23 cellular contexts compared by ENCODE assay signal in the genomic region with DNA sequence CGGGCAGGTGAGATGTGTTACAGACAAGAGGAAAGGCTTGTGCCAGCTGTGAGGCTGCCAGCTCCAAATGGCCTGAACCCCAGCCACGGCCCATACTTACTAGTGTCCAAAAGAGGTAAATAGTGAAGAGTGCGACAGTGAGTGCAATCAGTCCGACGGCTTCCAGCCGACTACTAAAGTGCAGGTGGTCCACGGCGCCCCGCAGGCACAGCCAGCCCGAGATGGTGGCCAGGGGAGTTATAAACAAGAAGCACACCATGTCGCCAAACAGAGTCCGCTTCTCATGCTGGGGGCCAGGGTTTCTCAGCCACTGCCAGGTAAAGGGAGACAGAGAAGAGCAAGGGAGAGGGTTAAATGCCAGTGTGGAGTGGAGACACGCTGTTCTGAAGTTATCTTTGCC.
"Had no signal": no experiment of that assay in that cellular context is flagged by ENCODE, and none has a peak within 500 bp of the region (broad histone marks: within the 10 kb centered on the region; RNA-seq: fewer than 3 reads in every experiment).

No MANE protein-coding gene starts in this region.

- H3K4me1 Mint-ChIP-seq: activated naive CD8-positive, alpha-beta T cell treated with anti-CD3 and anti-CD28 coated beads, Interleukin-2, amount 50 U/mL, for 24 hours had no signal

- H3K4me3 ChIP-seq: lower lobe of right lung, sigmoid colon, smooth muscle cell, upper lobe of left lung had no signal

- H3K27ac Mint-ChIP-seq: activated CD8-positive, alpha-beta T cell treated with anti-CD3 and anti-CD28 coated beads, Interleukin-2, amount 10 ng/mL, durations not matched to agents 7 days and 5 days; activated naive CD8-positive, alpha-beta T cell treated with anti-CD3 and anti-CD28 coated beads, Interleukin-2, amount 50 U/mL, for 24 hours; activated T-helper 1 cell treated with anti-CD3 and anti-CD28 coated beads, Interleukin-12 subunit alpha, Interleukin-12 subunit beta, Interleukin-2, Interleukin-4 antibody, amounts not matched to agents 30 ng/mL and 10 ng/mL and 1 ng/mL, durations not matched to agents 14 hours and 24 hours and 36 hours; progenitor cell of endocrine pancreas; stimulated activated naive B cell treated with anti-CD40 and anti-IgM and Interleukin-4, amounts not matched to agents 10 μg/mL and 1 μg/mL and 100 μg/mL, for 72 hours; T-helper 2 cell treated with Interferon-gamma antibody and Interleukin-4, amounts not matched to agents 5 μg/mL and 100 μg/mL, for 36 hours had no signal

- H3K4me3 Mint-ChIP-seq: activated CD8-positive, alpha-beta T cell treated with anti-CD3 and anti-CD28 coated beads, Interleukin-2, amount 10 ng/mL, durations not matched to agents 7 days and 5 days; activated naive CD8-positive, alpha-beta T cell treated with anti-CD3 and anti-CD28 coated beads, Interleukin-2, amount 50 U/mL, for 24 hours; activated T-helper 1 cell treated with anti-CD3 and anti-CD28 coated beads, Interleukin-12 subunit alpha, Interleukin-12 subunit beta, Interleukin-2, Interleukin-4 antibody, amounts not matched to agents 30 ng/mL and 10 ng/mL and 1 ng/mL, durations not matched to agents 14 hours and 24 hours and 36 hours; naive B cell; stimulated activated naive B cell treated with anti-CD40 and anti-IgM and Interleukin-4, amounts not matched to agents 10 μg/mL and 1 μg/mL and 100 μg/mL, for 72 hours; T-helper 2 cell treated with Interferon-gamma antibody and Interleukin-4, amounts not matched to agents 5 μg/mL and 100 μg/mL, for 36 hours had no signal

- H3K27ac ChIP-seq: lower lobe of right lung, upper lobe of left lung, WERI-Rb-1 had no signal

- H3K4me1 ChIP-seq: lower lobe of right lung had no signal

- H3K9me3 ChIP-seq: lower lobe of right lung, sigmoid colon, upper lobe of left lung had no signal

- H3K4me2 ChIP-seq: smooth muscle cell had no signal

- H3K27me3 Mint-ChIP-seq: activated naive CD8-positive, alpha-beta T cell treated with anti-CD3 and anti-CD28 coated beads, Interleukin-2, amount 50 U/mL, for 24 hours; naive B cell; progenitor cell of endocrine pancreas; stimulated activated naive B cell treated with anti-CD40 and anti-IgM and Interleukin-4, amounts not matched to agents 10 μg/mL and 1 μg/mL and 100 μg/mL, for 72 hours had no signal

- H3K9me3 Mint-ChIP-seq: activated naive CD8-positive, alpha-beta T cell treated with anti-CD3 and anti-CD28 coated beads, Interleukin-2, amount 50 U/mL, for 24 hours; activated T-helper 1 cell treated with anti-CD3 and anti-CD28 coated beads, Interleukin-12 subunit alpha, Interleukin-12 subunit beta, Interleukin-2, Interleukin-4 antibody, amounts not matched to agents 30 ng/mL and 10 ng/mL and 1 ng/mL, durations not matched to agents 14 hours and 24 hours and 36 hours; naive B cell; stimulated activated naive B cell treated with anti-CD40 and anti-IgM and Interleukin-4, amounts not matched to agents 10 μg/mL and 1 μg/mL and 100 μg/mL, for 72 hours; T-helper 2 cell treated with Interferon-gamma antibody and Interleukin-4, amounts not matched to agents 5 μg/mL and 100 μg/mL, for 36 hours had no signal

- H3K36me3 ChIP-seq: lower lobe of right lung, sigmoid colon, upper lobe of left lung, WERI-Rb-1 had no signal

- H3K27me3 ChIP-seq: sigmoid colon, upper lobe of left lung had no signal

- DNase-seq: activated CD4-positive, alpha-beta T cell treated with anti-CD3 and anti-CD28 coated beads for 1 hour; activated CD4-positive, alpha-beta T cell treated with anti-CD3 and anti-CD28 coated beads, Interleukin-2, amount 50 U/mL, for 1 hour; activated CD8-positive, alpha-beta T cell treated with anti-CD3 and anti-CD28 coated beads, Interleukin-2, amount 10 ng/mL, durations not matched to agents 7 days and 5 days; activated gamma-delta T cell; activated naive CD4-positive, alpha-beta T cell treated with anti-CD3 and anti-CD28 coated beads, Interleukin-2, amount 50 U/mL, for 16 hours; activated naive CD8-positive, alpha-beta T cell treated with anti-CD3 and anti-CD28 coated beads, Interleukin-2, amount 50 U/mL, for 24 hours; effector memory CD4-positive, alpha-beta T cell; foreskin melanocyte; hippocampal formation; lower lobe of right lung; mesendoderm; naive B cell; retina; sigmoid colon; stimulated activated CD4-positive, alpha-beta T cell treated with anti-CD3 and anti-CD28 coated beads, Interleukin-2, amount 100 ng/mL, for 48 hours; stimulated activated CD8-positive, alpha-beta memory T cell treated with anti-CD3 and anti-CD28 coated beads, Interleukin-4, amount 100 ng/mL, for 48 hours; stimulated activated naive B cell treated with anti-CD40 and anti-IgM and Interleukin-4, amounts not matched to agents 10 μg/mL and 1 μg/mL and 100 μg/mL, for 72 hours; WERI-Rb-1 had no signal
